8 cellular contexts compared by ENCODE assay signal in the genomic region with DNA sequence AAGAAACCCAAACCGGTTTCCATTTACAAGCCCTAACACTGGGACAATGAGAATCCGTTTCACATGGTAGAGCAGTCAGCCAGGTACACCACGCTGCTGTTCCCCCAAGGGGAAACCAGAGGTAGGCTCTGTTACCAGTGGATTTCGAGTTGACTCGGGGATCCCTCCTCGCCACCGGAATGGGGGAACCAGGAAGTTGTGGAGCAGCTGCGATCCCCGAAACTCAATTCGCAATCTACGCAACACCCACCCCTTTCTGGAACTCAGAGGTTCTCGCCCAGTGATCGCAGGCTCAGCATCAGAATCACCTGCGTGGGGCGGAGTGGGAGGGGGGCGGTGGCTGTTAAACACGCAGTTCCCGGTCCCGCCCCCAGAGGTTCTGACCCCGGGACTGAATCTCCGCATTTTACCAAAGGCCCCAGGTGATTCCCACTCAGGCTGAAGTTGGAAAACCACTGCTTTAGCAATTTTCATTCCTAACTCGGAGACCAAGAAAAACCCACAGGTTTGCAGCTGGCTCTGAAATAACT. TPM values are rescaled to one million over a fixed set of nuclear protein-coding genes. Genes with fewer than 3 reads are reported as not detected.
DNase-seq lines count a peak whose midpoint lies in the region; ATAC-seq and TF ChIP-seq lines count a peak whose summit lies in the region.
"Not testable (repeated sequence)": the region's sequence is repeated elsewhere in the genome, so short reads cannot be mapped to it uniquely, and the experiment has no call there.

No MANE protein-coding gene starts in this region.

- intact Hi-C loops in Panc1 (cut with micrococcal nuclease; ENCODE audit: unreplicated experiment); psoas muscle (cut with DNase I): not testable (repeated sequence)

- H3K4me1 Mint-ChIP-seq in stimulated activated naive CD8-positive, alpha-beta T cell treated with anti-CD3 and anti-CD28 coated beads, Interleukin-15, amount 100 ng/mL, for 72 hours = peaks cover 14% of the 10 kb centered on the region

- H3K27ac Mint-ChIP-seq in stimulated activated naive CD8-positive, alpha-beta T cell treated with anti-CD3 and anti-CD28 coated beads, Interleukin-15, amount 100 ng/mL, for 72 hours = peak overlapping the region in 1 of 2 donors; percentile 63

- not testable (repeated sequence) for H3K27me3 ChIP-seq in Panc1 (ENCODE audit: control insufficient read depth, insufficient read depth, low read length); duodenal mucosa (ENCODE audit: control insufficient read depth in 1 of 2, insufficient read depth in 2 of 2, low read length in 2 of 2); psoas muscle (ENCODE audit: insufficient read depth in 3 of 3, low read length in 2 of 3)

- peak overlapping the region; percentile 69 to 74 for H3K9ac ChIP-seq in duodenal mucosa (ENCODE audit: low read depth in 1 of 2, low read length in 2 of 2)

- 4 to 12% (median 9%) methylated on average over 22 of the region's 22 CpGs for WGBS in psoas muscle, 3 donors

- in situ Hi-C loops in Panc1 (cut with HindIII; ENCODE audit: low pct_unique_long_range_greater_than_20kb, low sequenced_read_pairs) = not testable (repeated sequence)

- POLR2A ChIA-PET in Panc1 (lab: Charles Lee) = not testable (repeated sequence)

- not testable (repeated sequence) for H3K27me3 Mint-ChIP-seq in stimulated activated naive CD8-positive, alpha-beta T cell treated with anti-CD3 and anti-CD28 coated beads, Interleukin-15, amount 100 ng/mL, for 72 hours

- not testable (repeated sequence) for H3K36me3 ChIP-seq in Panc1 (ENCODE audit: control insufficient read depth, insufficient read depth, low read length); duodenal mucosa (ENCODE audit: control insufficient read depth in 1 of 2, insufficient read depth in 2 of 2, low read length in 2 of 2); psoas muscle (ENCODE audit: insufficient read depth in 1 of 2, low read depth in 1 of 2)

- H3K9me3 ChIP-seq in Panc1 (ENCODE audit: control insufficient read depth, insufficient read depth, low read depth, low read length); duodenal mucosa (ENCODE audit: control insufficient read depth in 1 of 2, low read length in 2 of 2); psoas muscle: not testable (repeated sequence)

- H3K27ac ChIP-seq in Panc1 (ENCODE audit: low read length) = not testable (repeated sequence)
- H3K27ac ChIP-seq in duodenal mucosa (ENCODE audit: low read depth, low read length) (peak overlapping the region; percentile 50), psoas muscle (peak overlapping the region; percentile 66)

- DNase-seq in Daoy (ENCODE audit: low read depth) (peak; percentile 5), activated T-cell treated with anti-CD3 and anti-CD28 coated beads for 24 hours (ENCODE audit: low read depth) (peak; percentile 41), iris pigment epithelial cell (ENCODE audit: low read depth) (peak; percentile 10), psoas muscle (peak; percentile 43 to 56)
- not testable (repeated sequence) for DNase-seq in Panc1 (ENCODE audit: low read depth, low spot score)
- peak; percentile 37 to 40 for DNase-seq in stimulated activated naive CD8-positive, alpha-beta T cell treated with anti-CD3 and anti-CD28 coated beads, Interleukin-15, amount 100 ng/mL, for 72 hours

- not testable (repeated sequence) for H3K4me1 ChIP-seq in Panc1 (ENCODE audit: control insufficient read depth, insufficient read depth, low read length); duodenal mucosa (ENCODE audit: control insufficient read depth in 1 of 2, insufficient read depth in 2 of 2, low read length in 2 of 2); psoas muscle

- H3K4me3 ChIP-seq in Panc1 (ENCODE audit: low read depth in 2 of 2, low read length in 2 of 2) (peak overlapping the region; percentile 58 to 65), duodenal mucosa (ENCODE audit: low read depth in 1 of 2, low read length in 2 of 2) (peak overlapping the region; percentile 79 to 82), psoas muscle (peak overlapping the region; percentile 79)

- not testable (repeated sequence) for BruUV-seq in Panc1 (replicated peaks; lab: Mats Ljungman, UMichigan)

- not testable (repeated sequence) for TF ChIP-seq CTCF in Panc1 (IDR thresholded peaks at IDR 0.05); psoas muscle (IDR thresholded peaks at IDR 0.05)

- ATAC-seq in HG02970 (IDR thresholded peaks at IDR 0.05; ENCODE audit: low FRiP score, unreplicated experiment) (peak; percentile 14), Panc1 (peak; percentile 23; the same call in 1 of the 2 replicates), psoas muscle (peak; percentile 21 to 35 (median 28))
- peak; percentile 44 for ATAC-seq in stimulated activated naive CD8-positive, alpha-beta T cell treated with anti-CD3 and anti-CD28 coated beads, Interleukin-15, amount 100 ng/mL, for 72 hours

- H3K9me3 Mint-ChIP-seq in stimulated activated naive CD8-positive, alpha-beta T cell treated with anti-CD3 and anti-CD28 coated beads, Interleukin-15, amount 100 ng/mL, for 72 hours = not testable (repeated sequence)

- CTCF ChIA-PET in Panc1 (lab: Charles Lee) = not testable (repeated sequence)

- H3K4me3 Mint-ChIP-seq in stimulated activated naive CD8-positive, alpha-beta T cell treated with anti-CD3 and anti-CD28 coated beads, Interleukin-15, amount 100 ng/mL, for 72 hours = peak overlapping the region; percentile 78 to 80

RNA-seq across cellular contexts. Expression of gene PDPR, which starts 49.2 kb away (rescaled TPM):
- total RNA-seq in Daoy (2014; rRNA removed; shearing (Covaris generic)) = 11.0 and 13.9 TPM in 2 replicates
- total RNA-seq in Panc1 (2021; ENCODE audit: unreplicated experiment) = 26.9 TPM
- 18.9 TPM for polyA plus RNA-seq in Panc1 (2012; ENCODE audit: insufficient read length)
- 10 to 100 TPM; 18.8 to 53.6 (median 20.5) TPM for total RNA-seq in psoas muscle
- 10 to 100 TPM in 1 of 3 donors, 1 to 10 TPM in 2; 6.9 to 13.7 (median 9.3) TPM for polyA plus RNA-seq in psoas muscle
